Comparison of ENCODE assay signal across 1 cellular context in the genomic region with DNA sequence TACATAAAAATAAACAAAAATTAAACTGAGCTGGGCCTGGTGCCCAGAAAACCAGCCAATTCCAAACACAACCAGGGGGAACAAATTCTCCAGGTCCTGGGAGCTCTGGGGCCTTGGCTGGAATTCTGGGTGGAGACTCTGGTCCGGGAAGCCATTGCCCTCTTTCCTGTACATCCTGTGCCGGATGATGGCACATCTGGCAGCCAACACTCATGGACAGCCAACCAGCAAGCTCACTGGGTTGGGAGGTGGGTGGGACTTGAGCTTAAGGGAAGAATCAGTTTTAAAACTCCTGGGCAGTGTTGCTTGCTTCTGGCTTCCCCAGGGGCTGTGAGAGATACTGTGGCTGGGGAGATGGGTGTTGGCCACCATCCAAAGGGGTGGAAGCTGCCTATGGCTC.
TF ChIP-seq lines count a peak whose summit lies in the region.

No MANE protein-coding gene starts in this region.

TF ChIP-seq in K562, 482 proteins besides CTCF, POLR2A, EP300 and RAD21 (continued from another document):
- no peak for TF ChIP-seq GATAD2B (IDR thresholded peaks at IDR 0.05; ENCODE audit: borderline replicate concordance)
- TF ChIP-seq FOXM1 (IDR thresholded peaks at IDR 0.05; ENCODE audit: low read depth), result no peak
- TF ChIP-seq FOXM1 (CRISPR knock-in tag; IDR thresholded peaks at IDR 0.05; ENCODE audit: low read depth), result no peak
- TF ChIP-seq RUNX1 (IDR thresholded peaks at IDR 0.05; ENCODE audit: low read depth), result no peak
- peak; percentile 49; the same call in 1 of the 2 replicates for TF ChIP-seq HDAC8 (tag; IDR thresholded peaks at IDR 0.05)
- no peak for TF ChIP-seq CBX2 (IDR thresholded peaks at IDR 0.05; ENCODE audit: insufficient read depth, low read length, poor library complexity, severe bottlenecking)
- no peak for TF ChIP-seq NR2C2 (CRISPR knock-in tag; IDR thresholded peaks at IDR 0.05)
- no peak for TF ChIP-seq NR2C2 (tag; IDR thresholded peaks at IDR 0.05)
- no peak for TF ChIP-seq SMAD3 (CRISPR knock-in tag; conservative IDR thresholded peaks at IDR 0.05)
- TF ChIP-seq CHD2 (IDR thresholded peaks at IDR 0.05; ENCODE audit: low read depth, low read length), result no peak
- no peak for TF ChIP-seq MTA3 (IDR thresholded peaks at IDR 0.05; ENCODE audit: borderline replicate concordance)
- TF ChIP-seq, protein P1, sequence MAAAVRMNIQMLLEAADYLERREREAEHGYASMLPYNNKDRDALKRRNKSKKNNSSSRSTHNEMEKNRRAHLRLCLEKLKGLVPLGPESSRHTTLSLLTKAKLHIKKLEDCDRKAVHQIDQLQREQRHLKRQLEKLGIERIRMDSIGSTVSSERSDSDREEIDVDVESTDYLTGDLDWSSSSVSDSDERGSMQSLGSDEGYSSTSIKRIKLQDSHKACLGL (CRISPR knock-in tag; IDR thresholded peaks at IDR 0.05; ENCODE audit: borderline replicate concordance, poor library complexity, severe bottlenecking), result no peak
- no peak for TF ChIP-seq GATAD2A (IDR thresholded peaks at IDR 0.05)
- TF ChIP-seq, protein P2, sequence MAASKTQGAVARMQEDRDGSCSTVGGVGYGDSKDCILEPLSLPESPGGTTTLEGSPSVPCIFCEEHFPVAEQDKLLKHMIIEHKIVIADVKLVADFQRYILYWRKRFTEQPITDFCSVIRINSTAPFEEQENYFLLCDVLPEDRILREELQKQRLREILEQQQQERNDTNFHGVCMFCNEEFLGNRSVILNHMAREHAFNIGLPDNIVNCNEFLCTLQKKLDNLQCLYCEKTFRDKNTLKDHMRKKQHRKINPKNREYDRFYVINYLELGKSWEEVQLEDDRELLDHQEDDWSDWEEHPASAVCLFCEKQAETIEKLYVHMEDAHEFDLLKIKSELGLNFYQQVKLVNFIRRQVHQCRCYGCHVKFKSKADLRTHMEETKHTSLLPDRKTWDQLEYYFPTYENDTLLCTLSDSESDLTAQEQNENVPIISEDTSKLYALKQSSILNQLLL (CRISPR knock-in tag; IDR thresholded peaks at IDR 0.05; ENCODE audit: borderline replicate concordance), result no peak
- TF ChIP-seq, protein P3, sequence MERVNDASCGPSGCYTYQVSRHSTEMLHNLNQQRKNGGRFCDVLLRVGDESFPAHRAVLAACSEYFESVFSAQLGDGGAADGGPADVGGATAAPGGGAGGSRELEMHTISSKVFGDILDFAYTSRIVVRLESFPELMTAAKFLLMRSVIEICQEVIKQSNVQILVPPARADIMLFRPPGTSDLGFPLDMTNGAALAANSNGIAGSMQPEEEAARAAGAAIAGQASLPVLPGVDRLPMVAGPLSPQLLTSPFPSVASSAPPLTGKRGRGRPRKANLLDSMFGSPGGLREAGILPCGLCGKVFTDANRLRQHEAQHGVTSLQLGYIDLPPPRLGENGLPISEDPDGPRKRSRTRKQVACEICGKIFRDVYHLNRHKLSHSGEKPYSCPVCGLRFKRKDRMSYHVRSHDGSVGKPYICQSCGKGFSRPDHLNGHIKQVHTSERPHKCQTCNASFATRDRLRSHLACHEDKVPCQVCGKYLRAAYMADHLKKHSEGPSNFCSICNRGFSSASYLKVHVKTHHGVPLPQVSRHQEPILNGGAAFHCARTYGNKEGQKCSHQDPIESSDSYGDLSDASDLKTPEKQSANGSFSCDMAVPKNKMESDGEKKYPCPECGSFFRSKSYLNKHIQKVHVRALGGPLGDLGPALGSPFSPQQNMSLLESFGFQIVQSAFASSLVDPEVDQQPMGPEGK (CRISPR knock-in tag; IDR thresholded peaks at IDR 0.05; ENCODE audit: borderline replicate concordance), result no peak
- TF ChIP-seq NFIC (IDR thresholded peaks at IDR 0.05), result peak; percentile 25; the same call in 1 of the 2 replicates
- TF ChIP-seq, protein P4, sequence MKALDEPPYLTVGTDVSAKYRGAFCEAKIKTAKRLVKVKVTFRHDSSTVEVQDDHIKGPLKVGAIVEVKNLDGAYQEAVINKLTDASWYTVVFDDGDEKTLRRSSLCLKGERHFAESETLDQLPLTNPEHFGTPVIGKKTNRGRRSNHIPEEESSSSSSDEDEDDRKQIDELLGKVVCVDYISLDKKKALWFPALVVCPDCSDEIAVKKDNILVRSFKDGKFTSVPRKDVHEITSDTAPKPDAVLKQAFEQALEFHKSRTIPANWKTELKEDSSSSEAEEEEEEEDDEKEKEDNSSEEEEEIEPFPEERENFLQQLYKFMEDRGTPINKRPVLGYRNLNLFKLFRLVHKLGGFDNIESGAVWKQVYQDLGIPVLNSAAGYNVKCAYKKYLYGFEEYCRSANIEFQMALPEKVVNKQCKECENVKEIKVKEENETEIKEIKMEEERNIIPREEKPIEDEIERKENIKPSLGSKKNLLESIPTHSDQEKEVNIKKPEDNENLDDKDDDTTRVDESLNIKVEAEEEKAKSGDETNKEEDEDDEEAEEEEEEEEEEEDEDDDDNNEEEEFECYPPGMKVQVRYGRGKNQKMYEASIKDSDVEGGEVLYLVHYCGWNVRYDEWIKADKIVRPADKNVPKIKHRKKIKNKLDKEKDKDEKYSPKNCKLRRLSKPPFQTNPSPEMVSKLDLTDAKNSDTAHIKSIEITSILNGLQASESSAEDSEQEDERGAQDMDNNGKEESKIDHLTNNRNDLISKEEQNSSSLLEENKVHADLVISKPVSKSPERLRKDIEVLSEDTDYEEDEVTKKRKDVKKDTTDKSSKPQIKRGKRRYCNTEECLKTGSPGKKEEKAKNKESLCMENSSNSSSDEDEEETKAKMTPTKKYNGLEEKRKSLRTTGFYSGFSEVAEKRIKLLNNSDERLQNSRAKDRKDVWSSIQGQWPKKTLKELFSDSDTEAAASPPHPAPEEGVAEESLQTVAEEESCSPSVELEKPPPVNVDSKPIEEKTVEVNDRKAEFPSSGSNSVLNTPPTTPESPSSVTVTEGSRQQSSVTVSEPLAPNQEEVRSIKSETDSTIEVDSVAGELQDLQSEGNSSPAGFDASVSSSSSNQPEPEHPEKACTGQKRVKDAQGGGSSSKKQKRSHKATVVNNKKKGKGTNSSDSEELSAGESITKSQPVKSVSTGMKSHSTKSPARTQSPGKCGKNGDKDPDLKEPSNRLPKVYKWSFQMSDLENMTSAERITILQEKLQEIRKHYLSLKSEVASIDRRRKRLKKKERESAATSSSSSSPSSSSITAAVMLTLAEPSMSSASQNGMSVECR (CRISPR knock-in tag; IDR thresholded peaks at IDR 0.05), result no peak
- no peak for TF ChIP-seq FOXK2 (conservative IDR thresholded peaks at IDR 0.05 in 1 of 2, IDR thresholded peaks at IDR 0.05 in 1 of 2; ENCODE audit: low read depth in 2 of 2)
- no peak for TF ChIP-seq MYNN (IDR thresholded peaks at IDR 0.05)
- TF ChIP-seq MYNN (CRISPR knock-in tag; IDR thresholded peaks at IDR 0.05), result no peak
- TF ChIP-seq ZNF174 (CRISPR knock-in tag; IDR thresholded peaks at IDR 0.05), result no peak
- no peak for TF ChIP-seq TEAD4 (IDR thresholded peaks at IDR 0.05; ENCODE audit: low read length)
- TF ChIP-seq TEAD4 (CRISPR knock-in tag; IDR thresholded peaks at IDR 0.05; ENCODE audit: borderline replicate concordance), result no peak
